ENCODE assay signal across 14 cellular contexts in the genomic region with DNA sequence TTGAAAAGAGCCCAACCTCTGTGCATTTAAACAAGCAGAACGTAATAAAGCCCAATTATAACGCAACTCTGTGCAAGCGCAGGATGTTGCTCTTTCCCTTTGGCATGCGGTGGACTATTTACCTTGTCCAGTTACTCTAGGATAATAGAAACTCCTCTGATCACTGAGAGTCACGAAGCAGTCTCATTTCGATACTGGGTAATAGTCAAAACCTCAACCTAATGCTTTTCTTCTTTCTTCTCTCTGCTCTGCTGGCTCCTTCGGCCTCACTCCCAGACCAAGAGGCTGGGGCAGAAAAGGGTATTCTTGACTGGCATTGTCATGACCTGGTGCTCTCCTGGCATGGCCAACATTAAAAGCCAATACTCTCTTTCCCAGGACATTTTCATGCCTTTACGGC.
A peak's percentile ranks its signal among the peaks of the same experiment; 100 is the strongest.
DNase-seq lines count a peak whose midpoint lies in the region; ATAC-seq lines count a peak whose summit lies in the region.
"Had no signal": no experiment of that assay in that cellular context is flagged by ENCODE, and none has a peak within 500 bp of the region (broad histone marks: within the 10 kb centered on the region; RNA-seq: fewer than 3 reads in every experiment).

No MANE protein-coding gene starts in this region.

- no peak overlapping the region for H4K8ac ChIP-seq in neuronal stem cell (ENCODE audit: low read depth, low read length)

- H3K9me3 ChIP-seq in neuronal stem cell (replicated peaks in 1 of 2; ENCODE audit: control insufficient read depth in 2 of 2, insufficient read depth in 1 of 2, low read depth in 1 of 2, low read length in 2 of 2) (no peaks in the 10 kb centered on the region), right cardiac atrium (ENCODE audit: control insufficient read depth, low read length) (no peaks in the 10 kb centered on the region)

- H3K27me3 Mint-ChIP-seq in activated naive CD4-positive, alpha-beta T cell treated with anti-CD3 and anti-CD28 coated beads for 36 hours (ENCODE audit: low read depth), result peaks cover 2% of the 10 kb centered on the region

- DNase-seq in DMS153 treated with DMSO at 0.1 percent for 48 hours (lab: John Stamatoyannopoulos, UW; ENCODE audit: unreplicated experiment) (no peak), neuronal stem cell (ENCODE audit: low spot score) (no peak), right cardiac atrium (no peak)
- no peak for DNase-seq in activated naive CD4-positive, alpha-beta T cell treated with anti-CD3 and anti-CD28 coated beads for 36 hours
- DNase-seq: C1 segment of cervical spinal cord; effector CD8-positive, alpha-beta T cell; NCI-H446; nephron progenitor cell; SIG-M5 had no signal

- no peak overlapping the region for H4K91ac ChIP-seq in neuronal stem cell (ENCODE audit: low read depth, low read length, poor library complexity)

- no peak overlapping the region for H3K14ac ChIP-seq in neuronal stem cell (ENCODE audit: low read length)

- no peak overlapping the region for H2AFZ ChIP-seq in neuronal stem cell (ENCODE audit: low read length)

- CTCF ChIA-PET in activated naive CD4-positive, alpha-beta T cell treated with anti-CD3 and anti-CD28 coated beads for 36 hours (lab: Charles Lee), result no interaction called here

- H3K27ac ChIP-seq in neuronal stem cell (replicated peaks; ENCODE audit: low read length) (no peak overlapping the region), right cardiac atrium (ENCODE audit: low read length) (no peak overlapping the region)

- no peak overlapping the region for H3K4me3 ChIP-seq in neuronal stem cell (ENCODE audit: low read length in 2 of 2)
- no peak overlapping the region for H3K4me3 ChIP-seq in right cardiac atrium (ENCODE audit: low read length)

- no peaks in the 10 kb centered on the region for H3K36me3 ChIP-seq in neuronal stem cell (replicated peaks in 1 of 2; ENCODE audit: control insufficient read depth in 2 of 2, insufficient read depth in 2 of 2, low read length in 2 of 2)

- H2BK12ac ChIP-seq in neuronal stem cell (ENCODE audit: low read length), result no peak overlapping the region

- no peak overlapping the region for H3K23ac ChIP-seq in neuronal stem cell (ENCODE audit: low read depth, low read length, poor library complexity)

- WGBS in neuronal stem cell (ENCODE audit: extremely low coverage in 2 of 2, insufficient read length in 2 of 2, insufficient replicate concordance in 1 of 2), 2 donors, result no CpG with 5 or more reads among the region's 8 CpGs
- WGBS in right cardiac atrium, result 79% methylated on average over 8 of the region's 8 CpGs

- ATAC-seq in GM18520 (IDR thresholded peaks at IDR 0.05; ENCODE audit: unreplicated experiment) (peak; percentile 78), GM21367 (IDR thresholded peaks at IDR 0.05; ENCODE audit: unreplicated experiment) (peak; percentile 55), HG02885 (IDR thresholded peaks at IDR 0.05; ENCODE audit: poor library complexity, unreplicated experiment) (peak; percentile 83), HG03558 (IDR thresholded peaks at IDR 0.05; ENCODE audit: extremely low read depth, unreplicated experiment) (peak; percentile 64), right cardiac atrium (no peak)
- ATAC-seq: left lobe of liver had no signal

- intact Hi-C loops in activated naive CD4-positive, alpha-beta T cell treated with anti-CD3 and anti-CD28 coated beads for 36 hours (cut with micrococcal nuclease), result no loop called here
- intact Hi-C loops in right cardiac atrium (cut with DNase I), result no loop called here

- H3K36me3 Mint-ChIP-seq in activated naive CD4-positive, alpha-beta T cell treated with anti-CD3 and anti-CD28 coated beads for 36 hours (ENCODE audit: low read depth), result no peaks in the 10 kb centered on the region

- H3K4me2 ChIP-seq in neuronal stem cell (ENCODE audit: insufficient read depth, low read length, poor library complexity, severe bottlenecking), result no peak overlapping the region

- H3K27me3 ChIP-seq in neuronal stem cell (ENCODE audit: control insufficient read depth in 3 of 3, insufficient read depth in 3 of 3, low read depth in 1 of 3, low read length in 3 of 3) (no peaks in the 10 kb centered on the region), right cardiac atrium (ENCODE audit: control insufficient read depth, insufficient read depth) (no peaks in the 10 kb centered on the region)

- no peak overlapping the region for H3K27ac Mint-ChIP-seq in activated naive CD4-positive, alpha-beta T cell treated with anti-CD3 and anti-CD28 coated beads for 36 hours
- H3K27ac Mint-ChIP-seq: nephron progenitor cell had no signal

- H2AK5ac ChIP-seq in neuronal stem cell (ENCODE audit: low read depth, low read length), result no peak overlapping the region

- H3K9me3 Mint-ChIP-seq in activated naive CD4-positive, alpha-beta T cell treated with anti-CD3 and anti-CD28 coated beads for 36 hours, result no peaks in the 10 kb centered on the region
- H3K9me3 Mint-ChIP-seq: nephron progenitor cell had no signal

- no peak overlapping the region for H3K9ac ChIP-seq in neuronal stem cell (ENCODE audit: low read depth, low read length, poor library complexity)

- no peak overlapping the region for H2BK120ac ChIP-seq in neuronal stem cell (ENCODE audit: low read depth, low read length)

- H2BK5ac ChIP-seq in neuronal stem cell (ENCODE audit: low read length), result no peak overlapping the region

- H3K4me1 ChIP-seq in neuronal stem cell (ENCODE audit: control insufficient read depth in 2 of 2, insufficient read depth in 1 of 2, low read depth in 1 of 2, low read length in 2 of 2), result peaks cover 0 to 3% of the 10 kb centered on the region in 2 donors
- H3K4me1 ChIP-seq in right cardiac atrium (ENCODE audit: control insufficient read depth, insufficient read depth, low read length), result no peaks in the 10 kb centered on the region

- no peak overlapping the region for H3K4ac ChIP-seq in neuronal stem cell (ENCODE audit: low read length)

- no peak overlapping the region for H3K18ac ChIP-seq in neuronal stem cell (ENCODE audit: low read length)

- no peak overlapping the region for H2BK15ac ChIP-seq in neuronal stem cell (ENCODE audit: low read length)

- no peaks in the 10 kb centered on the region for H3K4me1 Mint-ChIP-seq in activated naive CD4-positive, alpha-beta T cell treated with anti-CD3 and anti-CD28 coated beads for 36 hours (ENCODE audit: low read depth)
- H3K4me1 Mint-ChIP-seq: nephron progenitor cell had no signal

- no peak overlapping the region for H3K4me3 Mint-ChIP-seq in activated naive CD4-positive, alpha-beta T cell treated with anti-CD3 and anti-CD28 coated beads for 36 hours
- H3K4me3 Mint-ChIP-seq: nephron progenitor cell had no signal

- no peaks in the 10 kb centered on the region for H3K79me1 ChIP-seq in neuronal stem cell (ENCODE audit: low read depth, low read length)

Comparison
In these comparisons a context has a peak if more than half of its experiments do, and no peak if none do; other contexts are left out.
1. ATAC-seq: peak in GM18520 (single experiment), GM21367 (single experiment), HG02885 (single experiment) and HG03558 (single experiment); none in right cardiac atrium (0 of 2).